In the genomic region with DNA sequence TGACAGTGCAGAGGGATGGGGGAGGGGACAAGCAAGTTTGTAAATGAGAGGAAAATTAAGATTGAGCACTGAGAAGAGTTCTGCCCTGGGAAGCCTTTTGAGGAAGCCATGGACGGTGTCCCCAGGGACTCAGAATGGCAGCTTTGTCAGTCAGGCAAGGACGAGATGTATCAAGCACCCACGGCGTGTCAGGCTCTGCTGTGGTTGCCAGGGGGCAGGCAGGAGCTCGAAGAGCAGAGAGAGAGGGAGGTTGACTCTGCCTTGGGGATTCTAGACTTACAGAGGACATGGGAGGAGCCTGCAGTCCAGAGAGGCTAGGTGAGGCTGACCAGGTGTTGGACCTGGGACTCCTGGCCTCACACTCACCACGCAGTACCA, we compare ENCODE assay signal across 9 cellular contexts. TPM values are rescaled to one million over a fixed set of nuclear protein-coding genes. Genes with fewer than 3 reads are reported as not detected.
DNase-seq lines count a peak whose midpoint lies in the region; ATAC-seq, FAIRE-seq and TF ChIP-seq lines count a peak whose summit lies in the region.
"Had no signal": no experiment of that assay in that cellular context is flagged by ENCODE, and none has a peak within 500 bp of the region (broad histone marks: within the 10 kb centered on the region; RNA-seq: fewer than 3 reads in every experiment).

No MANE protein-coding gene starts in this region.

- TF ChIP-seq EP300 in A549 (IDR thresholded peaks at IDR 0.05), result no peak

- POLR2A ChIA-PET in A549 (lab: Yijun Ruan, JAX) (no interaction called here), HEK293T (lab: Yijun Ruan, JAX) (no interaction called here)

- H3K9me3 ChIP-seq in A549, result no peaks in the 10 kb centered on the region
- H3K9me3 ChIP-seq in MM.1S (replicated peaks; ENCODE audit: insufficient read depth, low read length), result no peaks in the 10 kb centered on the region

- H3K36me3 ChIP-seq in MM.1S (replicated peaks; ENCODE audit: insufficient read depth, low read length), result no peaks in the 10 kb centered on the region

- peaks cover 94% of the 10 kb centered on the region for H3K27me3 ChIP-seq in MM.1S (replicated peaks; ENCODE audit: insufficient read depth, low read length)

- no peak overlapping the region for H3K9ac ChIP-seq in MM.1S (ENCODE audit: low read length)

- H3K4me3 ChIP-seq in A549 (no peak overlapping the region), MM.1S (ENCODE audit: low read length) (no peak overlapping the region)

- no peak for TF ChIP-seq CTCF in A549 (IDR thresholded peaks at IDR 0.05)
- no peak for TF ChIP-seq CTCF in MM.1S (IDR thresholded peaks at IDR 0.05; ENCODE audit: low read length)

- TF ChIP-seq RAD21 in A549 (conservative IDR thresholded peaks at IDR 0.05 in 1 of 2, IDR thresholded peaks at IDR 0.05 in 1 of 2), result no peak

- CTCF ChIA-PET in A549 (lab: Yijun Ruan, JAX), result interaction anchor here (1.0 to 4.5 kb wide), 4 partner anchors 14 to 29 kb away, joined by 3 to 18 read pairs (median 5); no protein-coding TSS in a partner anchor
- CTCF ChIA-PET in HEK293T (lab: Yijun Ruan, JAX), result interaction anchor here (1.0 kb wide), 1 partner anchor 10 kb away, joined by 3 read pairs; no protein-coding TSS in a partner anchor

- no peaks in the 10 kb centered on the region for H3K9me2 ChIP-seq in MM.1S (replicated peaks; ENCODE audit: insufficient read depth, low read length)

- H3F3A ChIP-seq in MM.1S (ENCODE audit: insufficient read depth, low read length), result no peaks in the 10 kb centered on the region

- no peak for FAIRE-seq in A549 (lab: Jason Lieb, UNC)
- FAIRE-seq in GM12891 (lab: Jason Lieb, UNC), result no peak

- no peaks in the 10 kb centered on the region for H3K79me2 ChIP-seq in MM.1S (ENCODE audit: low read length)

- H4K20me1 ChIP-seq in MM.1S (ENCODE audit: insufficient read depth, low read length), result no peaks in the 10 kb centered on the region

- peak in 1 of 2 experiments; percentile 35 for DNase-seq in A549 (ENCODE audit: low read depth in 1 of 2, low spot score in 1 of 2)
- DNase-seq in HEK293T (ENCODE audit: extremely low spot score), result peak; percentile 32
- DNase-seq in SK-N-DZ (ENCODE audit: low spot score), result peak; percentile 69
- DNase-seq in hepatic stellate cell (ENCODE audit: low spot score), result peak; percentile 65
- no peak for DNase-seq in GM12891 (ENCODE audit: insufficient read length, low spot score)
- DNase-seq in MM.1S, result no peak
- no peak for DNase-seq in AG20443 (ENCODE audit: low spot score)
- DNase-seq: Kasumi-1 had no signal

- H3K4me2 ChIP-seq in A549 (no peak overlapping the region), MM.1S (ENCODE audit: low read depth, low read length) (no peak overlapping the region)

- no peak for TF ChIP-seq POLR2A in A549 (IDR thresholded peaks at IDR 0.05; ENCODE audit: low read length)
- TF ChIP-seq POLR2A in GM12891 (IDR thresholded peaks at IDR 0.05; ENCODE audit: low read depth, low read length), result no peak

- H3K4me1 ChIP-seq in A549, result no peaks in the 10 kb centered on the region
- H3K4me1 ChIP-seq in MM.1S (ENCODE audit: low read length), result no peaks in the 10 kb centered on the region

- no peak overlapping the region for H3K27ac ChIP-seq in A549
- no peak overlapping the region for H3K27ac ChIP-seq in MM.1S (ENCODE audit: low read length)

- WGBS in A549 (ENCODE audit: missing lambda C conversion rate), result 19% methylated on average over 6 of the region's 6 CpGs

- no peak overlapping the region for H2AFZ ChIP-seq in MM.1S (ENCODE audit: low read length)

- ATAC-seq in A549, result peak; percentile 54 to 76; a peak in 5 of 6 replicates
- no peak for ATAC-seq in HG03139 (IDR thresholded peaks at IDR 0.05; ENCODE audit: unreplicated experiment)

TF ChIP-seq in A549, 52 proteins besides CTCF, POLR2A, EP300 and RAD21:
- TF ChIP-seq JUN (IDR thresholded peaks at IDR 0.05), result no peak
- no peak for TF ChIP-seq FOSL2 (IDR thresholded peaks at IDR 0.05)
- no peak for TF ChIP-seq FOSL2 (CRISPR knock-in tag; IDR thresholded peaks at IDR 0.05)
- no peak for TF ChIP-seq ZSCAN20 (CRISPR knock-in tag; IDR thresholded peaks at IDR 0.05)
- no peak for TF ChIP-seq NPAS2 (CRISPR knock-in tag; IDR thresholded peaks at IDR 0.05; ENCODE audit: borderline replicate concordance)

TF ChIP-seq in HEK293T, 16 proteins besides CTCF, POLR2A, EP300 and RAD21:
- no peak for TF ChIP-seq FOXK2 (IDR thresholded peaks at IDR 0.05)
- TF ChIP-seq CTBP1 (IDR thresholded peaks at IDR 0.05; ENCODE audit: borderline replicate concordance), result no peak
- TF ChIP-seq SP1 (IDR thresholded peaks at IDR 0.05), result no peak

TF ChIP-seq in GM12891, 5 proteins besides CTCF, POLR2A, EP300 and RAD21:
- TF ChIP-seq POLR2AphosphoS5 (IDR thresholded peaks at IDR 0.05; ENCODE audit: low read depth, low read length) (no peak), TAF1 (IDR thresholded peaks at IDR 0.05; ENCODE audit: low read depth, low read length) (no peak), PAX5 (IDR thresholded peaks at IDR 0.05; ENCODE audit: insufficient read depth, low read length, severe bottlenecking) (no peak), POU2F2 (IDR thresholded peaks at IDR 0.05; ENCODE audit: low read depth, low read length) (no peak), SPI1 (IDR thresholded peaks at IDR 0.05; ENCODE audit: low read depth, low read length) (no peak)

RNA-seq across cellular contexts. Expression of a gene that starts 29.1 kb away (rescaled TPM):
- polyA plus RNA-seq in A549 (2011; rRNA removed), result 0.37 and 0.38 TPM in 2 replicates
- 0.77 and 1.1 TPM in 2 replicates for polyA plus RNA-seq in A549 (2012; cell fraction: cytosol; rRNA removed)
- 0.61 and 1.3 TPM in 2 replicates for polyA plus RNA-seq in A549 (2012; cell fraction: nucleus; rRNA removed)
- 0.78 to 1.0 TPM (median 1.0 TPM) in 3 replicates for polyA plus RNA-seq in A549 (2017; fragmentation: RNase III; extraction: RNeasy Plus Mini Kit Qiagen cat#74134 plus additional on column Dnase treatment)
- 0.41 and 0.49 TPM in 2 replicates for polyA minus RNA-seq in A549 (2011; rRNA and poly(A)+ RNA removed)
- polyA plus RNA-seq in SK-N-DZ (2014; cell fraction: cytosol; rRNA removed), result 4.7 and 7.4 TPM in 2 replicates
- polyA plus RNA-seq in SK-N-DZ (2014; cell fraction: nucleus; rRNA removed), result 6.4 and 8.0 TPM in 2 replicates
- polyA plus RNA-seq in GM12891 (2012; ENCODE audit: low read depth, missing spikeins), result not detected

Comparison
In these comparisons a context has a peak if more than half of its experiments do, and no peak if none do; other contexts are left out.
1. DNase-seq: peak in HEK293T (single experiment), SK-N-DZ (single experiment) and hepatic stellate cell (single experiment); none in GM12891 (single experiment), MM.1S (single experiment) and AG20443 (single experiment).